In genomic region chr3:80086426-80086825, GRCh38 we compare ENCODE assay signal across 8 cellular contexts.
"Had no signal": no experiment of that assay in that cellular context is flagged by ENCODE, and none has a peak within 500 bp of the region (broad histone marks: within the 10 kb centered on the region; RNA-seq: fewer than 3 reads in every experiment).

No MANE protein-coding gene starts in this region.

- H3K4me3 ChIP-seq: GM12878 had no signal

- DNase-seq: GDM1, GF-D8 had no signal

- ATAC-seq: GM12878 had no signal

- FAIRE-seq: G401.6, GM12878, GM12891, GM12892, GM18507, GM19239 had no signal
